ENCODE assay signal across 1 cellular context in genomic region chr5:108945094-108945493, GRCh38.
TF ChIP-seq lines count a peak whose summit lies in the region.

No MANE protein-coding gene starts in this region.

TF ChIP-seq in H1, 55 proteins besides CTCF, POLR2A, EP300 and RAD21 (continued from another document):
- TF ChIP-seq TEAD4 (IDR thresholded peaks at IDR 0.05; ENCODE audit: low read depth, low read length) (no peak), NANOG (IDR thresholded peaks at IDR 0.05; ENCODE audit: insufficient read depth, low read depth, low read length, poor library complexity, severe bottlenecking) (no peak), CBX8 (IDR thresholded peaks at IDR 0.05; ENCODE audit: borderline replicate concordance, low read depth, low read length) (no peak), CEBPB (IDR thresholded peaks at IDR 0.05; ENCODE audit: low read depth, low read length) (no peak)
TF ChIP-seq in H1: peak in this region for 2.
